ENCODE assay signal across 9 cellular contexts in genomic region chr19:6061420-6062130, GRCh38. TPM values are rescaled to one million over a fixed set of nuclear protein-coding genes. Genes with fewer than 3 reads are reported as not detected.
DNase-seq lines count a peak whose midpoint lies in the region; ATAC-seq, FAIRE-seq and TF ChIP-seq lines count a peak whose summit lies in the region.
"Had no signal": no experiment of that assay in that cellular context is flagged by ENCODE, and none has a peak within 500 bp of the region (broad histone marks: within the 10 kb centered on the region; RNA-seq: fewer than 3 reads in every experiment).

No MANE protein-coding gene starts in this region.

- no peak overlapping the region for H3K18ac ChIP-seq in H1 (ENCODE audit: extremely low read depth, low read length)

- intact Hi-C loops in PC-3 (cut with micrococcal nuclease): no loop called here

- H3K79me1 ChIP-seq in H1 (ENCODE audit: low read depth, low read length): no peaks in the 10 kb centered on the region

- peak overlapping the region; percentile 45; the same call in 1 of the 2 replicates for H2BK12ac ChIP-seq in H1 (ENCODE audit: low read depth, low read length)

- no peaks in the 10 kb centered on the region for H3K79me2 ChIP-seq in PC-3 (ENCODE audit: low read length)
- H3K79me2 ChIP-seq in H1 (ENCODE audit: control insufficient read depth in 1 of 2, insufficient read depth in 2 of 2, low read length in 2 of 2): no peaks in the 10 kb centered on the region

- H4K91ac ChIP-seq in H1 (replicated peaks; ENCODE audit: insufficient read length, low read length): no peak overlapping the region

- no peak overlapping the region for H2BK120ac ChIP-seq in H1 (replicated peaks; ENCODE audit: low read depth, low read length)

- H4K8ac ChIP-seq in H1 (ENCODE audit: extremely low read depth, insufficient read depth, low read length): no peak overlapping the region

- POLR2A ChIA-PET in PC-3 (lab: Charles Lee; ENCODE audit: unreplicated experiment): no interaction called here
- POLR2A ChIA-PET in H1 (lab: Charles Lee; ENCODE audit: partially characterized antibody): no interaction called here

- H2BK15ac ChIP-seq in H1 (ENCODE audit: low read length): no peak overlapping the region

- no peaks in the 10 kb centered on the region for H3K9me3 ChIP-seq in PC-3 (ENCODE audit: low read length)
- no peaks in the 10 kb centered on the region for H3K9me3 ChIP-seq in H1 (ENCODE audit: insufficient read depth in 2 of 2, low read depth in 1 of 2, low read length in 1 of 2)
- no peaks in the 10 kb centered on the region for H3K9me3 ChIP-seq in neutrophil

- no peak overlapping the region for H3K4ac ChIP-seq in H1 (replicated peaks; ENCODE audit: insufficient read length, low read depth, low read length)

- TF ChIP-seq CTCF in PC-3 (conservative IDR thresholded peaks at IDR 0.05; ENCODE audit: low read depth, low read length) (no peak), H1 (IDR thresholded peaks at IDR 0.05; ENCODE audit: control extremely low read depth in 1 of 3, insufficient read depth in 1 of 3, low read depth in 1 of 3, low read length in 3 of 3) (no peak), neutrophil (IDR thresholded peaks at IDR 0.05) (no peak)

- peaks cover 55% of the 10 kb centered on the region for H3K4me1 ChIP-seq in PC-3 (ENCODE audit: insufficient read depth, low read length)
- H3K4me1 ChIP-seq in H1 (replicated peaks in 1 of 4; ENCODE audit: control insufficient read depth in 3 of 4, insufficient read depth in 4 of 4, low read length in 3 of 4): peaks cover 3 to 6% (median 5%) of the 10 kb centered on the region in 4 experiments; a peak in 6 of 7 replicates
- peaks cover 93 to 98% of the 10 kb centered on the region in 2 experiments for H3K4me1 ChIP-seq in neutrophil (ENCODE audit: control insufficient read depth in 1 of 2, insufficient read depth in 1 of 2, low read depth in 1 of 2, low read length in 1 of 2)

- H3K56ac ChIP-seq in H1 (replicated peaks; ENCODE audit: insufficient read length, low read depth, low read length): no peak overlapping the region

- H2AFZ ChIP-seq in PC-3 (ENCODE audit: low read length) (no peak overlapping the region), H1 (ENCODE audit: low read length) (no peak overlapping the region)

- no peak overlapping the region for H3K14ac ChIP-seq in H1 (ENCODE audit: insufficient read length)

- H3K4me3 ChIP-seq in PC-3 (ENCODE audit: low read length) (no peak overlapping the region), H1 (ENCODE audit: extremely low read depth in 1 of 4, insufficient read depth in 2 of 4, low read depth in 3 of 4, low read length in 4 of 4) (no peak overlapping the region), neutrophil (ENCODE audit: low read depth in 1 of 2, low read length in 1 of 2) (peak overlapping the region; percentile 42 to 59)

- H3K4me2 ChIP-seq in PC-3 (ENCODE audit: low read length) (peak overlapping the region; percentile 27; the same call in 1 of the 2 replicates), H1 (ENCODE audit: insufficient read depth in 1 of 2, low read depth in 2 of 2, low read length in 2 of 2) (no peak overlapping the region)

- H4K5ac ChIP-seq in H1 (ENCODE audit: insufficient read length, low read depth, low read length): no peak overlapping the region

- no peak for TF ChIP-seq RAD21 in H1 (IDR thresholded peaks at IDR 0.05 in 1 of 2, conservative IDR thresholded peaks at IDR 0.05 in 1 of 2; ENCODE audit: low read depth in 2 of 2, low read length in 2 of 2)

- no peaks in the 10 kb centered on the region for H3K9me2 ChIP-seq in PC-3 (replicated peaks; ENCODE audit: low read length)

- H2BK5ac ChIP-seq in H1 (ENCODE audit: low read depth, low read length): no peak overlapping the region

- H3K9ac ChIP-seq in PC-3 (ENCODE audit: low read length) (no peak overlapping the region), H1 (replicated peaks in 1 of 4; ENCODE audit: extremely low read depth in 1 of 4, low read depth in 3 of 4, low read length in 3 of 4) (no peak overlapping the region)

- no peak overlapping the region for H3K23ac ChIP-seq in H1 (ENCODE audit: insufficient read length)

- 0 out of 2 replicates have a peak, but pooled peaks cover 2% of the 10 kb centered on the region for H3K23me2 ChIP-seq in H1 (ENCODE audit: low read depth, low read length)

- H3K27ac ChIP-seq in PC-3 (ENCODE audit: low read length) (no peak overlapping the region), H1 (ENCODE audit: low read depth, low read length) (no peak overlapping the region), neutrophil (peak overlapping the region; percentile 81)

- H3K27me3 ChIP-seq in PC-3 (ENCODE audit: low read length) (no peaks in the 10 kb centered on the region), H1 (replicated peaks in 1 of 4; ENCODE audit: control insufficient read depth in 3 of 4, extremely low read depth in 1 of 4, insufficient read depth in 3 of 4, low read length in 3 of 4) (0 out of 7 replicates have a peak, but pooled peaks cover 0 to 2% (median 0%) of the 10 kb centered on the region in 4 experiments), neutrophil (no peaks in the 10 kb centered on the region)

- H2AK5ac ChIP-seq in H1 (ENCODE audit: low read depth, low read length): no peak overlapping the region

- no peak for ATAC-seq in PC-3
- ATAC-seq in HG02970 (IDR thresholded peaks at IDR 0.05; ENCODE audit: low FRiP score, unreplicated experiment): no peak
- ATAC-seq in HG03025 (IDR thresholded peaks at IDR 0.05; ENCODE audit: low FRiP score, unreplicated experiment): no peak

- H3F3A ChIP-seq in PC-3 (ENCODE audit: low read length, unreplicated experiment): peaks cover 4% of the 10 kb centered on the region

- WGBS in H1 (ENCODE audit: extremely low coverage in 1 of 2, insufficient coverage in 1 of 2, insufficient read length in 1 of 2, insufficient replicate concordance in 2 of 2, low coverage in 1 of 2, low lambda C conversion rate in 2 of 2, missing lambda C conversion rate in 1 of 2), 2 experiments: 82% methylated on average over 14 of the region's 14 CpGs; no CpG with 5 or more reads in 1 of the 2 experiments

- no peak for FAIRE-seq in H1 (lab: Jason Lieb, UNC)

- H4K20me1 ChIP-seq in PC-3 (ENCODE audit: low read length) (no peaks in the 10 kb centered on the region), H1 (replicated peaks in 1 of 2; ENCODE audit: control insufficient read depth in 1 of 2, insufficient read depth in 2 of 2, low read length in 2 of 2) (peaks cover 2 to 4% of the 10 kb centered on the region in 2 experiments)

- no peak for TF ChIP-seq EP300 in H1 (IDR thresholded peaks at IDR 0.05; ENCODE audit: borderline replicate concordance in 1 of 2, low read depth in 2 of 2, low read length in 2 of 2)

- H3K36me3 ChIP-seq in PC-3 (ENCODE audit: low read depth, low read length): no peaks in the 10 kb centered on the region
- H3K36me3 ChIP-seq in H1 (ENCODE audit: control insufficient read depth in 2 of 4, insufficient read depth in 4 of 4, low read length in 3 of 4): no peaks in the 10 kb centered on the region
- H3K36me3 ChIP-seq in neutrophil: no peaks in the 10 kb centered on the region

- DNase-seq in A172 (ENCODE audit: low spot score) (peak; percentile 51), PC-3 (no peak), H1 (ENCODE audit: low read depth in 1 of 2, low spot score in 2 of 2) (no peak), NCI-H1417 treated with DMSO at 0.1 percent for 48 hours (lab: John Stamatoyannopoulos, UW) (no peak)
- no peak for DNase-seq in stimulated activated CD4-positive, alpha-beta T cell treated with anti-CD3 and anti-CD28 coated beads, Interleukin-12 subunit alpha, Interleukin-12 subunit beta, amount 100 ng/mL, for 4 hours
- DNase-seq: SW 1271 had no signal

- no peak for TF ChIP-seq POLR2A in H1 (IDR thresholded peaks at IDR 0.05; ENCODE audit: control extremely low read depth in 1 of 2, low read depth in 2 of 2, low read length in 2 of 2)

- CTCF ChIA-PET in PC-3 (lab: Charles Lee) (interaction anchor here (0.6 kb wide), 1 partner anchor 66 kb away, joined by 3 read pairs; no protein-coding TSS in a partner anchor), H1 (lab: Charles Lee; ENCODE audit: partially characterized antibody) (interaction anchor here (0.9 to 4.1 kb wide), 2 partner anchors 14 to 64 kb away, joined by 3 to 17 read pairs; no protein-coding TSS in a partner anchor)

- no TSS peak for BruUV-seq in PC-3 (replicated peaks; lab: Mats Ljungman, UMichigan)

- no peak overlapping the region for H2BK20ac ChIP-seq in H1 (ENCODE audit: low read length)

TF ChIP-seq in H1, 55 proteins besides CTCF, POLR2A, EP300 and RAD21 (continues in another document):
- TF ChIP-seq CREB1 (IDR thresholded peaks at IDR 0.05): no peak
- TF ChIP-seq CBX8 (IDR thresholded peaks at IDR 0.05; ENCODE audit: borderline replicate concordance, low read depth, low read length): no peak
- TF ChIP-seq TAF1 (IDR thresholded peaks at IDR 0.05; ENCODE audit: low read depth, low read length): no peak
- no peak for TF ChIP-seq SUZ12 (IDR thresholded peaks at IDR 0.05; ENCODE audit: low read length)
- TF ChIP-seq POLR2AphosphoS5 (IDR thresholded peaks at IDR 0.05; ENCODE audit: low read depth, low read length): no peak
- TF ChIP-seq POU5F1 (IDR thresholded peaks at IDR 0.05; ENCODE audit: low read depth, low read length): no peak
- TF ChIP-seq SIRT6 (IDR thresholded peaks at IDR 0.05; ENCODE audit: low read length): no peak
- TF ChIP-seq HDAC2 (IDR thresholded peaks at IDR 0.05; ENCODE audit: borderline replicate concordance in 1 of 2, low read depth in 2 of 2, low read length in 2 of 2): no peak
- TF ChIP-seq TEAD4 (IDR thresholded peaks at IDR 0.05; ENCODE audit: low read depth, low read length): no peak
- TF ChIP-seq KDM5A (IDR thresholded peaks at IDR 0.05; ENCODE audit: low read length): no peak
- TF ChIP-seq RFX5 (IDR thresholded peaks at IDR 0.05; ENCODE audit: borderline replicate concordance, low read depth, low read length): no peak
- no peak for TF ChIP-seq GABPA (IDR thresholded peaks at IDR 0.05; ENCODE audit: borderline replicate concordance, insufficient read depth, low read length)
- TF ChIP-seq SP1 (IDR thresholded peaks at IDR 0.05; ENCODE audit: low read depth, low read length): no peak

RNA-seq across cellular contexts. Expression of gene RFX2, which starts 48.7 kb away (rescaled TPM):
- total RNA-seq in A172 (2014; rRNA removed; shearing (Covaris generic)): 10.0 and 14.8 TPM in 2 replicates
- 10.5 and 11.3 TPM in 2 replicates for total RNA-seq in PC-3 (2014; rRNA removed)
- total RNA-seq in H1 (2021; fragmentation: NEBNext Ultra II Directional; extraction: Animal tissue kit (Norgen Biotek cat#: 25700)): 4.8 and 5.5 TPM in 2 replicates
- polyA plus RNA-seq in H1 (2011; rRNA removed): 5.3 and 5.9 TPM in 2 replicates
- 5.6 TPM for polyA plus RNA-seq in H1 (2011; cell fraction: cytosol; rRNA removed)
- polyA plus RNA-seq in H1 (2011; cell fraction: nucleus; rRNA removed): 7.7 TPM
- 1.8 to 4.5 TPM (median 3.3 TPM) in 4 replicates for polyA plus RNA-seq in H1 (2012, experiment 1 of 2)
- 3.1 TPM for polyA plus RNA-seq in H1 (2012, experiment 2 of 2)
- polyA plus RNA-seq in H1 (2013, experiment 1 of 2): 2.8 TPM
- polyA plus RNA-seq in H1 (2013, experiment 2 of 2): 3.4 TPM
- polyA minus RNA-seq in H1 (2011; rRNA and poly(A)+ RNA removed): 5.0 and 6.5 TPM in 2 replicates
- polyA minus RNA-seq in H1 (2011; cell fraction: cytosol; rRNA and poly(A)+ RNA removed): 7.0 TPM
- 9.9 TPM for polyA minus RNA-seq in H1 (2011; cell fraction: nucleus; rRNA and poly(A)+ RNA removed)

Comparison
In these comparisons a context has a peak if more than half of its experiments do, and no peak if none do; other contexts are left out.
1. H3K4me3 ChIP-seq: peak in neutrophil (2 of 2); none in PC-3 (single experiment) and H1 (0 of 4).